In genomic region chr12:95066091-95066855, GRCh38 we compare ENCODE assay signal across 25 cellular contexts.
"Had no signal": no experiment of that assay in that cellular context is flagged by ENCODE, and none has a peak within 500 bp of the region (broad histone marks: within the 10 kb centered on the region; RNA-seq: fewer than 3 reads in every experiment).

No MANE protein-coding gene starts in this region.

- DNase-seq: activated CD4-positive, alpha-beta memory T cell treated with anti-CD3 and anti-CD28 coated beads for 36 hours; activated CD4-positive, alpha-beta T cell treated with anti-CD3 and anti-CD28 coated beads for 48 hours; activated effector memory CD4-positive, alpha-beta T cell treated with anti-CD3 and anti-CD28 coated beads, Interleukin-2, amount 50 U/mL, for 16 hours; activated naive CD4-positive, alpha-beta T cell treated with anti-CD3 and anti-CD28 coated beads, Interleukin-2, amount 10 ng/mL, durations not matched to agents 7 days and 5 days; activated naive CD8-positive, alpha-beta T cell treated with anti-CD3 and anti-CD28 coated beads, Interleukin-2, amount 50 U/mL, for 24 hours; activated T-cell treated with anti-CD3 and anti-CD28 coated beads, Interleukin-2, amount 50 U/mL, for 72 hours; anterior cingulate cortex; body of pancreas; caudate nucleus; dermis blood vessel endothelial cell; effector CD8-positive, alpha-beta T cell; heart left ventricle; islet precursor cell; left colon; mesenchymal stem cell; mucosa of descending colon; nephron progenitor cell; sigmoid colon; stimulated activated CD4-positive, alpha-beta T cell treated with anti-CD3 and anti-CD28 coated beads, Interleukin-15, amount 100 ng/mL, for 24 hours; upper lobe of right lung had no signal

- H3K4me1 ChIP-seq: upper lobe of right lung had no signal

- H3K27me3 Mint-ChIP-seq: activated CD4-positive, alpha-beta memory T cell treated with anti-CD3 and anti-CD28 coated beads for 36 hours; activated naive CD4-positive, alpha-beta T cell treated with anti-CD3 and anti-CD28 coated beads, Interleukin-2, amount 10 ng/mL, durations not matched to agents 7 days and 5 days; activated naive CD8-positive, alpha-beta T cell treated with anti-CD3 and anti-CD28 coated beads, Interleukin-2, amount 50 U/mL, for 24 hours; stimulated activated memory B cell treated with anti-CD40 and anti-IgM and Interleukin-4, amounts not matched to agents 10 μg/mL and 1 μg/mL and 100 μg/mL, for 72 hours had no signal

- H3K4me2 ChIP-seq: smooth muscle cell had no signal

- H3K4me3 Mint-ChIP-seq: activated CD4-positive, alpha-beta memory T cell treated with anti-CD3 and anti-CD28 coated beads for 36 hours; activated naive CD4-positive, alpha-beta T cell treated with anti-CD3 and anti-CD28 coated beads, Interleukin-2, amount 10 ng/mL, durations not matched to agents 7 days and 5 days; activated naive CD8-positive, alpha-beta T cell treated with anti-CD3 and anti-CD28 coated beads, Interleukin-2, amount 50 U/mL, for 24 hours; activated T-cell treated with anti-CD3 and anti-CD28 coated beads, Interleukin-2, amount 50 U/mL, for 72 hours; nephron progenitor cell; stimulated activated memory B cell treated with anti-CD40 and anti-IgM and Interleukin-4, amounts not matched to agents 10 μg/mL and 1 μg/mL and 100 μg/mL, for 72 hours had no signal

- H3K27me3 ChIP-seq: body of pancreas, gastroesophageal sphincter, heart left ventricle, sigmoid colon, upper lobe of right lung had no signal

- H3K27ac Mint-ChIP-seq: activated CD4-positive, alpha-beta memory T cell treated with anti-CD3 and anti-CD28 coated beads for 36 hours; activated naive CD4-positive, alpha-beta T cell treated with anti-CD3 and anti-CD28 coated beads, Interleukin-2, amount 10 ng/mL, durations not matched to agents 7 days and 5 days; activated naive CD8-positive, alpha-beta T cell treated with anti-CD3 and anti-CD28 coated beads, Interleukin-2, amount 50 U/mL, for 24 hours; activated T-cell treated with anti-CD3 and anti-CD28 coated beads, Interleukin-2, amount 50 U/mL, for 72 hours; stimulated activated memory B cell treated with anti-CD40 and anti-IgM and Interleukin-4, amounts not matched to agents 10 μg/mL and 1 μg/mL and 100 μg/mL, for 72 hours had no signal

- H3K27ac ChIP-seq: body of pancreas, gastroesophageal sphincter, heart left ventricle, sigmoid colon, thoracic aorta, upper lobe of right lung had no signal

- H3K4me3 ChIP-seq: body of pancreas, gastroesophageal sphincter, heart left ventricle, mucosa of descending colon, sigmoid colon, smooth muscle cell, thoracic aorta, upper lobe of right lung had no signal

- ATAC-seq: activated naive CD8-positive, alpha-beta T cell treated with anti-CD3 and anti-CD28 coated beads, Interleukin-2, amount 50 U/mL, for 24 hours; activated T-cell treated with anti-CD3 and anti-CD28 coated beads, Interleukin-2, amount 50 U/mL, for 72 hours; body of pancreas; gastroesophageal sphincter; heart left ventricle; left colon; mucosa of descending colon; stimulated activated memory B cell treated with anti-CD40 and anti-IgM and Interleukin-4, amounts not matched to agents 10 μg/mL and 1 μg/mL and 100 μg/mL, for 72 hours; upper lobe of right lung had no signal

- H3K9me3 ChIP-seq: body of pancreas, gastroesophageal sphincter, heart left ventricle, mucosa of descending colon, sigmoid colon, thoracic aorta, upper lobe of right lung had no signal

- H3K9me3 Mint-ChIP-seq: activated CD4-positive, alpha-beta memory T cell treated with anti-CD3 and anti-CD28 coated beads for 36 hours; activated naive CD4-positive, alpha-beta T cell treated with anti-CD3 and anti-CD28 coated beads, Interleukin-2, amount 10 ng/mL, durations not matched to agents 7 days and 5 days; activated naive CD8-positive, alpha-beta T cell treated with anti-CD3 and anti-CD28 coated beads, Interleukin-2, amount 50 U/mL, for 24 hours; activated T-cell treated with anti-CD3 and anti-CD28 coated beads, Interleukin-2, amount 50 U/mL, for 72 hours; nephron progenitor cell; stimulated activated memory B cell treated with anti-CD40 and anti-IgM and Interleukin-4, amounts not matched to agents 10 μg/mL and 1 μg/mL and 100 μg/mL, for 72 hours had no signal

- FAIRE-seq: endothelial cell of umbilical vein had no signal
